In genomic region chr7:66880009-66880554, GRCh38 we compare ENCODE assay signal across 15 cellular contexts.
"Had no signal": no experiment of that assay in that cellular context is flagged by ENCODE, and none has a peak within 500 bp of the region (broad histone marks: within the 10 kb centered on the region; RNA-seq: fewer than 3 reads in every experiment).

No MANE protein-coding gene starts in this region.

- FAIRE-seq: islet of Langerhans had no signal

- ATAC-seq: activated T-cell treated with anti-CD3 and anti-CD28 coated beads, Interleukin-2, amount 50 U/mL, for 72 hours; foreskin keratinocyte; left ventricle myocardium superior had no signal

- H3K9me3 ChIP-seq: breast epithelium, esophagus squamous epithelium, thyroid gland had no signal

- H3K27me3 ChIP-seq: breast epithelium, esophagus squamous epithelium, foreskin keratinocyte, thyroid gland had no signal

- H3K4me1 ChIP-seq: breast epithelium, esophagus squamous epithelium, foreskin keratinocyte, thyroid gland had no signal

- H3K36me3 ChIP-seq: breast epithelium, thyroid gland had no signal

- H3K4me3 ChIP-seq: breast epithelium, esophagus squamous epithelium, thyroid gland had no signal

- H3K27ac ChIP-seq: breast epithelium, esophagus squamous epithelium, foreskin keratinocyte, thyroid gland had no signal

- DNase-seq: activated CD4-positive, alpha-beta memory T cell treated with anti-CD3 and anti-CD28 coated beads for 36 hours; activated gamma-delta T cell treated with Interleukin-2 at 50 U/mL for 16 hours; activated naive CD8-positive, alpha-beta T cell treated with anti-CD3 and anti-CD28 coated beads for 36 hours; activated T-cell treated with anti-CD3 and anti-CD28 coated beads, Interleukin-2, amount 50 U/mL, for 72 hours; esophagus squamous epithelium; foreskin keratinocyte; head of caudate nucleus; left ventricle myocardium superior; naive B cell; retina; stimulated activated CD4-positive, alpha-beta T cell treated with anti-CD3 and anti-CD28 coated beads, Interleukin-4, amount 100 ng/mL, for 4 hours; T-helper 9 cell; thyroid gland had no signal
